Comparison of ENCODE assay signal across 13 cellular contexts in genomic region chr5:132483101-132483500, GRCh38. TPM values are rescaled to one million over a fixed set of nuclear protein-coding genes. Genes with fewer than 3 reads are reported as not detected.
DNase-seq lines count a peak whose midpoint lies in the region; TF ChIP-seq lines count a peak whose summit lies in the region.
"Had no signal": no experiment of that assay in that cellular context is flagged by ENCODE, and none has a peak within 500 bp of the region (broad histone marks: within the 10 kb centered on the region; RNA-seq: fewer than 3 reads in every experiment).

No MANE protein-coding gene starts in this region.

- H3K9ac ChIP-seq in subcutaneous abdominal adipose tissue (ENCODE audit: low read length in 5 of 5) = no peak overlapping the region

- H3K4me3 Mint-ChIP-seq in activated T-cell treated with anti-CD3 and anti-CD28 coated beads, Interleukin-2, amount 50 U/mL, for 24 hours = no peak overlapping the region
- no peak overlapping the region for H3K4me3 Mint-ChIP-seq in activated CD4-positive, alpha-beta memory T cell treated with anti-CD3 and anti-CD28 coated beads for 36 hours
- peak overlapping the region in 2 of 5 donors; percentile 17 to 97 for H3K4me3 Mint-ChIP-seq in immature natural killer cell

- H3K4me3 ChIP-seq in subcutaneous abdominal adipose tissue (ENCODE audit: low read depth in 1 of 5, low read length in 5 of 5) = no peak overlapping the region
- H3K4me3 ChIP-seq: esophagus muscularis mucosa had no signal

- H3K4me1 ChIP-seq in subcutaneous abdominal adipose tissue (ENCODE audit: control insufficient read depth in 5 of 5, insufficient read depth in 5 of 5, low read length in 5 of 5) = peaks cover 5 to 53% (median 33%) of the 10 kb centered on the region in 5 donors

- POLR2A ChIA-PET in activated CD4-positive, alpha-beta memory T cell treated with anti-CD3 and anti-CD28 coated beads for 36 hours (lab: Charles Lee) = interaction anchor here (1.2 to 15.2 kb wide), 8 partner anchors 7 to 63 kb away, joined by 4 to 361 read pairs (median 42); no protein-coding TSS in a partner anchor

- no peaks in the 10 kb centered on the region for H3K9me3 ChIP-seq in subcutaneous abdominal adipose tissue (ENCODE audit: control insufficient read depth in 5 of 5, low read length in 5 of 5)
- H3K9me3 ChIP-seq: esophagus muscularis mucosa had no signal

- peaks cover 87% of the 10 kb centered on the region for H3K4me1 Mint-ChIP-seq in activated T-cell treated with anti-CD3 and anti-CD28 coated beads, Interleukin-2, amount 50 U/mL, for 24 hours (ENCODE audit: low read depth)
- peaks cover 81% of the 10 kb centered on the region for H3K4me1 Mint-ChIP-seq in activated CD4-positive, alpha-beta memory T cell treated with anti-CD3 and anti-CD28 coated beads for 36 hours (ENCODE audit: low read depth)
- H3K4me1 Mint-ChIP-seq in immature natural killer cell = peaks cover 93% of the 10 kb centered on the region in 2 donors

- intact Hi-C loops in activated CD4-positive, alpha-beta memory T cell treated with anti-CD3 and anti-CD28 coated beads for 36 hours (cut with micrococcal nuclease) = no loop called here

- H3K9me3 Mint-ChIP-seq in activated T-cell treated with anti-CD3 and anti-CD28 coated beads, Interleukin-2, amount 50 U/mL, for 24 hours = no peaks in the 10 kb centered on the region
- no peaks in the 10 kb centered on the region for H3K9me3 Mint-ChIP-seq in activated CD4-positive, alpha-beta memory T cell treated with anti-CD3 and anti-CD28 coated beads for 36 hours
- no peaks in the 10 kb centered on the region for H3K9me3 Mint-ChIP-seq in immature natural killer cell

- H3K27me3 ChIP-seq in subcutaneous abdominal adipose tissue (ENCODE audit: control insufficient read depth in 5 of 5, insufficient read depth in 4 of 5, low read length in 5 of 5) = no peaks in the 10 kb centered on the region
- H3K27me3 ChIP-seq: esophagus muscularis mucosa had no signal

- TF ChIP-seq CTCF in GM20000 (IDR thresholded peaks at IDR 0.05; ENCODE audit: extremely low read depth, missing control alignments) = no peak

- peak; percentile 33 for DNase-seq in activated T-cell treated with anti-CD3 and anti-CD28 coated beads, Interleukin-2, amount 50 U/mL, for 24 hours
- DNase-seq in activated T-cell treated with anti-CD3 and anti-CD28 coated beads for 4 hours (no peak), immature natural killer cell (peak in 1 of 3 donors; percentile 18), NCI-H2196 treated with DMSO at 0.1 percent for 48 hours (lab: John Stamatoyannopoulos, UW; ENCODE audit: unreplicated experiment) (no peak), substantia nigra (lab: John Stamatoyannopoulos, UW) (no peak), GM20000 (ENCODE audit: low spot score) (no peak)
- DNase-seq in activated CD4-positive, alpha-beta memory T cell treated with anti-CD3 and anti-CD28 coated beads for 36 hours = no peak
- DNase-seq: cortex of kidney, Karpas-422, NCI-H1417, NCI-H446 had no signal

- peak overlapping the region; percentile 25 for H3K27ac ChIP-seq in subcutaneous abdominal adipose tissue (ENCODE audit: low read depth, low read length)
- H3K27ac ChIP-seq in substantia nigra (ENCODE audit: low read depth, low read length, poor library complexity, severe bottlenecking) = no peak overlapping the region
- H3K27ac ChIP-seq: esophagus muscularis mucosa had no signal

- peak overlapping the region; percentile 98 for H3K27ac Mint-ChIP-seq in activated T-cell treated with anti-CD3 and anti-CD28 coated beads, Interleukin-2, amount 50 U/mL, for 24 hours
- H3K27ac Mint-ChIP-seq in activated CD4-positive, alpha-beta memory T cell treated with anti-CD3 and anti-CD28 coated beads for 36 hours = peak overlapping the region; percentile 42
- peak overlapping the region; percentile 94 to 99 (median 96) for H3K27ac Mint-ChIP-seq in immature natural killer cell

- CTCF ChIA-PET in activated CD4-positive, alpha-beta memory T cell treated with anti-CD3 and anti-CD28 coated beads for 36 hours (lab: Charles Lee) = interaction anchor here (1.0 kb wide), 1 partner anchor 18 kb away, joined by 3 read pairs; no protein-coding TSS in a partner anchor

- H3K36me3 ChIP-seq in subcutaneous abdominal adipose tissue (ENCODE audit: control insufficient read depth in 5 of 5, insufficient read depth in 5 of 5, low read length in 5 of 5) = peaks cover 0 to 68% (median 57%) of the 10 kb centered on the region in 5 donors

- H3K36me3 Mint-ChIP-seq in activated T-cell treated with anti-CD3 and anti-CD28 coated beads, Interleukin-2, amount 50 U/mL, for 24 hours (ENCODE audit: low read depth) = peaks cover 74% of the 10 kb centered on the region
- peaks cover 54% of the 10 kb centered on the region for H3K36me3 Mint-ChIP-seq in activated CD4-positive, alpha-beta memory T cell treated with anti-CD3 and anti-CD28 coated beads for 36 hours
- H3K36me3 Mint-ChIP-seq in immature natural killer cell = peaks cover 40 to 63% (median 48%) of the 10 kb centered on the region in 3 donors

- no peaks in the 10 kb centered on the region for H3K27me3 Mint-ChIP-seq in activated T-cell treated with anti-CD3 and anti-CD28 coated beads, Interleukin-2, amount 50 U/mL, for 24 hours
- no peaks in the 10 kb centered on the region for H3K27me3 Mint-ChIP-seq in activated CD4-positive, alpha-beta memory T cell treated with anti-CD3 and anti-CD28 coated beads for 36 hours
- H3K27me3 Mint-ChIP-seq in immature natural killer cell (ENCODE audit: low read depth in 3 of 3) = peaks cover 70 to 97% (median 92%) of the 10 kb centered on the region in 3 donors

RNA-seq across cellular contexts. Expression of gene IRF1, which starts 7.5 kb away (rescaled TPM):
- 100 to 1,000 TPM; 104 to 106 TPM for total RNA-seq in activated CD4-positive, alpha-beta memory T cell treated with anti-CD3 and anti-CD28 coated beads for 36 hours
- polyA plus RNA-seq in immature natural killer cell = 100 to 1,000 TPM; 349 to 460 (median 371) TPM

Comparison
In these comparisons a context has a peak if more than half of its experiments do, and no peak if none do; other contexts are left out.
1. H3K27ac Mint-ChIP-seq: peak in every context shown above with its lines; median percentile 98 in activated T-cell treated with anti-CD3 and anti-CD28 coated beads, Interleukin-2, amount 50 U/mL, for 24 hours; 96 in immature natural killer cell; 42 in activated CD4-positive, alpha-beta memory T cell treated with anti-CD3 and anti-CD28 coated beads for 36 hours.